Comparison of ENCODE assay signal across 8 cellular contexts in genomic region chr7:47379629-47380324, GRCh38.
DNase-seq lines count a peak whose midpoint lies in the region; ATAC-seq and TF ChIP-seq lines count a peak whose summit lies in the region.

No MANE protein-coding gene starts in this region.

- H3K27me3 ChIP-seq in GM23248 (replicated peaks; ENCODE audit: insufficient read depth), result no peaks in the 10 kb centered on the region
- no peaks in the 10 kb centered on the region for H3K27me3 ChIP-seq in left ventricle myocardium inferior (ENCODE audit: low read depth)
- H3K27me3 ChIP-seq in prostate gland (replicated peaks; ENCODE audit: insufficient read depth), result no peaks in the 10 kb centered on the region

- no peak overlapping the region for H2AFZ ChIP-seq in GM23248

- no peak for TF ChIP-seq POLR2A in prostate gland (IDR thresholded peaks at IDR 0.05)

- in situ Hi-C loops in GM23248 (cut with MboI), result no loop called here

- 84 to 86% methylated on average over 18 to 20 of the region's 20 CpGs for WGBS in GM23248 (ENCODE audit: low coverage in 1 of 2, low lambda C conversion rate in 2 of 2, missing lambda C conversion rate in 2 of 2), 2 experiments
- 32% methylated on average over 16 of the region's 20 CpGs for WGBS in prostate gland

- TF ChIP-seq CTCF in left ventricle myocardium inferior (IDR thresholded peaks at IDR 0.05; ENCODE audit: borderline replicate concordance) (no peak), prostate gland (IDR thresholded peaks at IDR 0.05) (no peak)

- H4K20me1 ChIP-seq in GM23248 (ENCODE audit: insufficient read depth), result 0 out of 2 replicates have a peak, but pooled peaks cover 3% of the 10 kb centered on the region

- peak; percentile 28 for DNase-seq in GM23248
- DNase-seq in anterior cingulate cortex (lab: John Stamatoyannopoulos, UW), result peak in 43 of 58 donors; percentile 13 to 72 (median 42)
- DNase-seq in left ventricle myocardium inferior, result peak; percentile 85
- peak; percentile 36 for DNase-seq in prostate gland (ENCODE audit: low spot score)
- DNase-seq in activated effector memory CD4-positive, alpha-beta T cell treated with anti-CD3 and anti-CD28 coated beads, Interleukin-2, amount 50 U/mL, for 16 hours, result no peak
- no peak for DNase-seq in stimulated activated CD4-positive, alpha-beta T cell treated with anti-CD3 and anti-CD28 coated beads, Interleukin-4, amount 100 ng/mL, for 4 hours

- no peak overlapping the region for H3K9ac ChIP-seq in GM23248

- H3K36me3 ChIP-seq in GM23248 (ENCODE audit: low read depth) (0 out of 2 replicates have a peak, but pooled peaks cover 5% of the 10 kb centered on the region), left ventricle myocardium inferior (no peaks in the 10 kb centered on the region), prostate gland (no peaks in the 10 kb centered on the region)

- H3K4me2 ChIP-seq in GM23248 (ENCODE audit: unreplicated experiment), result no peak overlapping the region

- H3K79me2 ChIP-seq in GM23248 (ENCODE audit: insufficient read depth), result no peaks in the 10 kb centered on the region

- ATAC-seq in GM21737 (IDR thresholded peaks at IDR 0.05; ENCODE audit: unreplicated experiment), result no peak
- ATAC-seq in HG03521 (IDR thresholded peaks at IDR 0.05; ENCODE audit: unreplicated experiment), result no peak

- peaks cover 29% of the 10 kb centered on the region for H3F3A ChIP-seq in GM23248 (ENCODE audit: insufficient read depth)

- no peaks in the 10 kb centered on the region for H3K9me2 ChIP-seq in GM23248 (ENCODE audit: insufficient read depth)

- H3K4me1 ChIP-seq in GM23248 (ENCODE audit: insufficient read depth), result peaks cover 14% of the 10 kb centered on the region
- peaks cover 52% of the 10 kb centered on the region for H3K4me1 ChIP-seq in left ventricle myocardium inferior
- no peaks in the 10 kb centered on the region for H3K4me1 ChIP-seq in prostate gland (replicated peaks)

- H3K4me3 ChIP-seq in GM23248 (no peak overlapping the region), left ventricle myocardium inferior (peak overlapping the region; percentile 49), prostate gland (no peak overlapping the region)

- no peaks in the 10 kb centered on the region for H3K9me3 ChIP-seq in GM23248 (ENCODE audit: low read depth)
- no peaks in the 10 kb centered on the region for H3K9me3 ChIP-seq in left ventricle myocardium inferior (replicated peaks)
- no peaks in the 10 kb centered on the region for H3K9me3 ChIP-seq in prostate gland

- intact Hi-C loops in left ventricle myocardium inferior (cut with micrococcal nuclease), result no loop called here
- intact Hi-C loops in prostate gland (cut with DNase I), result no loop called here

- H3K27ac ChIP-seq in GM23248 (no peak overlapping the region), left ventricle myocardium inferior (replicated peaks) (peak overlapping the region; percentile 86), prostate gland (no peak overlapping the region)

Comparison
In these comparisons a context has a peak if more than half of its experiments do, and no peak if none do; other contexts are left out.
1. DNase-seq: peak in GM23248 (single experiment), anterior cingulate cortex (43 of 58), left ventricle myocardium inferior (single experiment) and prostate gland (single experiment); none in activated effector memory CD4-positive, alpha-beta T cell treated with anti-CD3 and anti-CD28 coated beads, Interleukin-2, amount 50 U/mL, for 16 hours (single experiment) and stimulated activated CD4-positive, alpha-beta T cell treated with anti-CD3 and anti-CD28 coated beads, Interleukin-4, amount 100 ng/mL, for 4 hours (0 of 2).